2 cellular contexts compared by ENCODE assay signal in the genomic region with DNA sequence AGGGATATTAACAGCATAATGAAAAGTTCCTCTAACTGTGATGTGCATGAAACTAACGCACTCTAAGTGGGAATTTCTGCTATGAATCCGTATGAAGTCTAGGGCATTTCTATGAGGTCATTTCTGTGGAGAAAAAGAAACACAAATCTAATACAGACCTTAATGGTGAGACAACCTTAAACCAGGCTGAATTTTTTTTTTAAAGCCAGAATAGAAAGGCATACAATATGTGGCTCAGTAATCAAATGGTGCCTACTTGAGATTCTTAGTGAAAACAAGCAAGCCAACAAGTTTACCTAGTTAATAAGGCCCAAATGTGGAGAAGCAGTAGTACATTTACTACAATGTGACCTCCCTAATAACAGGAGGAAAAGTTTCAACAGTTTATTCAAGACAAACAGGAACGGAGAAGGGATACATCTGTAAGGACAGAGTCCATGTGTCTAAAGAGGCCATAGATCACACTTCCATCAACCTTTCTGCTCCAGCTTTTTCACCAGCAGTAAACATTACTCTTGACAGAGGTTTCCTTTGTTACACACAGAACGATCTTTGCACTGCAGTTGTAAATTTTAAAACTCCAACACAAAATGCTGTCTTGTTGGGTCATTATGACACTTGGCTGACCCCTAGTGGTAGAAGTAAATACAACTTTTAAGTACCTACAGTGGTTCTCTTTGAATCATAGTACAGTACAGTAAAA.
TF ChIP-seq lines count a peak whose summit lies in the region.

No MANE protein-coding gene starts in this region.

TF ChIP-seq in IMR-90, 13 proteins besides CTCF, POLR2A, EP300 and RAD21:
- TF ChIP-seq RFX5 (IDR thresholded peaks at IDR 0.05; ENCODE audit: low read depth, low read length) (no peak), CHD1 (IDR thresholded peaks at IDR 0.05; ENCODE audit: low read depth, low read length) (no peak), SMC3 (IDR thresholded peaks at IDR 0.05; ENCODE audit: low read depth, low read length) (peak; percentile 73)
- TF ChIP-seq, protein P1, sequence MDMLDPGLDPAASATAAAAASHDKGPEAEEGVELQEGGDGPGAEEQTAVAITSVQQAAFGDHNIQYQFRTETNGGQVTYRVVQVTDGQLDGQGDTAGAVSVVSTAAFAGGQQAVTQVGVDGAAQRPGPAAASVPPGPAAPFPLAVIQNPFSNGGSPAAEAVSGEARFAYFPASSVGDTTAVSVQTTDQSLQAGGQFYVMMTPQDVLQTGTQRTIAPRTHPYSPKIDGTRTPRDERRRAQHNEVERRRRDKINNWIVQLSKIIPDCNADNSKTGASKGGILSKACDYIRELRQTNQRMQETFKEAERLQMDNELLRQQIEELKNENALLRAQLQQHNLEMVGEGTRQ (IDR thresholded peaks at IDR 0.05; ENCODE audit: low read depth, low read length) = no peak
TF ChIP-seq in IMR-90: peak in this region for 1.

TF ChIP-seq in HepG2, 621 proteins besides CTCF, POLR2A, EP300 and RAD21 (continues in another document):
- TF ChIP-seq ZMYM4 (CRISPR knock-in tag; IDR thresholded peaks at IDR 0.05) (peak; percentile 88), HDAC2 (CRISPR knock-in tag; IDR thresholded peaks at IDR 0.05) (peak; percentile 91), HHEX (CRISPR knock-in tag; IDR thresholded peaks at IDR 0.05) (no peak), POGZ (CRISPR knock-in tag; IDR thresholded peaks at IDR 0.05) (peak; percentile 86), FOSL2 (CRISPR knock-in tag; IDR thresholded peaks at IDR 0.05) (peak; percentile 51; the same call in 1 of the 2 replicates), ELF1 (CRISPR knock-in tag; IDR thresholded peaks at IDR 0.05) (0 out of 2 replicates have a peak, but pooled peaks have one; percentile 21), NFIC (IDR thresholded peaks at IDR 0.05; ENCODE audit: low read length) (peak; percentile 77; the same call in 1 of the 2 replicates), ZNF230 (CRISPR knock-in tag; IDR thresholded peaks at IDR 0.05) (no peak), MAFG (CRISPR knock-in tag; IDR thresholded peaks at IDR 0.05) (no peak), SRSF1 (optimal IDR thresholded peaks at IDR 0.05; ENCODE audit: low read depth, low read length) (no peak), SAP130 (CRISPR knock-in tag; IDR thresholded peaks at IDR 0.05; ENCODE audit: low read depth) (peak; percentile 90), NR2F6 (IDR thresholded peaks at IDR 0.05) (peak; percentile 66), NR2F6 (CRISPR knock-in tag; IDR thresholded peaks at IDR 0.05) (peak; percentile 82), FOXA3 (CRISPR knock-in tag; IDR thresholded peaks at IDR 0.05) (peak; percentile 93), CEBPB (IDR thresholded peaks at IDR 0.05; ENCODE audit: borderline replicate concordance, low read depth, low read length) (no peak), ZNF614 (CRISPR knock-in tag; IDR thresholded peaks at IDR 0.05; ENCODE audit: borderline replicate concordance) (peak; percentile 88), STAG1 (CRISPR knock-in tag; IDR thresholded peaks at IDR 0.05) (peak; percentile 90), CBX2 (IDR thresholded peaks at IDR 0.05; ENCODE audit: low read depth, low read length) (no peak), CBX2 (CRISPR knock-in tag; IDR thresholded peaks at IDR 0.05; ENCODE audit: low read depth) (no peak), KLF6 (CRISPR knock-in tag; IDR thresholded peaks at IDR 0.05) (peak; percentile 72; the same call in 1 of the 2 replicates), ZEB1 (IDR thresholded peaks at IDR 0.05; ENCODE audit: insufficient replicate concordance, low read depth) (no peak), ZNF292 (CRISPR knock-in tag; IDR thresholded peaks at IDR 0.05; ENCODE audit: borderline replicate concordance, low read depth) (no peak; the same call in 1 of the 2 replicates), ZNF138 (CRISPR knock-in tag; IDR thresholded peaks at IDR 0.05; ENCODE audit: low read depth) (no peak), CCAR2 (optimal IDR thresholded peaks at IDR 0.05; ENCODE audit: low read depth, low read length) (no peak), ZNF749 (CRISPR knock-in tag; IDR thresholded peaks at IDR 0.05; ENCODE audit: borderline replicate concordance) (peak; percentile 66; the same call in 1 of the 2 replicates), ZNF317 (CRISPR knock-in tag; IDR thresholded peaks at IDR 0.05) (peak; percentile 99)
- TF ChIP-seq, protein P2, sequence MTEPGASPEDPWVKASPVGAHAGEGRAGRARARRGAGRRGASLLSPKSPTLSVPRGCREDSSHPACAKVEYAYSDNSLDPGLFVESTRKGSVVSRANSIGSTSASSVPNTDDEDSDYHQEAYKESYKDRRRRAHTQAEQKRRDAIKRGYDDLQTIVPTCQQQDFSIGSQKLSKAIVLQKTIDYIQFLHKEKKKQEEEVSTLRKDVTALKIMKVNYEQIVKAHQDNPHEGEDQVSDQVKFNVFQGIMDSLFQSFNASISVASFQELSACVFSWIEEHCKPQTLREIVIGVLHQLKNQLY (CRISPR knock-in tag; IDR thresholded peaks at IDR 0.05) = peak; percentile 77; the same call in 1 of the 2 replicates
- TF ChIP-seq, protein P3, sequence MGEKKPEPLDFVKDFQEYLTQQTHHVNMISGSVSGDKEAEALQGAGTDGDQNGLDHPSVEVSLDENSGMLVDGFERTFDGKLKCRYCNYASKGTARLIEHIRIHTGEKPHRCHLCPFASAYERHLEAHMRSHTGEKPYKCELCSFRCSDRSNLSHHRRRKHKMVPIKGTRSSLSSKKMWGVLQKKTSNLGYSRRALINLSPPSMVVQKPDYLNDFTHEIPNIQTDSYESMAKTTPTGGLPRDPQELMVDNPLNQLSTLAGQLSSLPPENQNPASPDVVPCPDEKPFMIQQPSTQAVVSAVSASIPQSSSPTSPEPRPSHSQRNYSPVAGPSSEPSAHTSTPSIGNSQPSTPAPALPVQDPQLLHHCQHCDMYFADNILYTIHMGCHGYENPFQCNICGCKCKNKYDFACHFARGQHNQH (CRISPR knock-in tag; IDR thresholded peaks at IDR 0.05) = peak; percentile 92
- TF ChIP-seq, protein P4, sequence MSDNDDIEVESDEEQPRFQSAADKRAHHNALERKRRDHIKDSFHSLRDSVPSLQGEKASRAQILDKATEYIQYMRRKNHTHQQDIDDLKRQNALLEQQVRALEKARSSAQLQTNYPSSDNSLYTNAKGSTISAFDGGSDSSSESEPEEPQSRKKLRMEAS (IDR thresholded peaks at IDR 0.05) = peak; percentile 60; the same call in 1 of the 2 replicates
- TF ChIP-seq, protein P5, sequence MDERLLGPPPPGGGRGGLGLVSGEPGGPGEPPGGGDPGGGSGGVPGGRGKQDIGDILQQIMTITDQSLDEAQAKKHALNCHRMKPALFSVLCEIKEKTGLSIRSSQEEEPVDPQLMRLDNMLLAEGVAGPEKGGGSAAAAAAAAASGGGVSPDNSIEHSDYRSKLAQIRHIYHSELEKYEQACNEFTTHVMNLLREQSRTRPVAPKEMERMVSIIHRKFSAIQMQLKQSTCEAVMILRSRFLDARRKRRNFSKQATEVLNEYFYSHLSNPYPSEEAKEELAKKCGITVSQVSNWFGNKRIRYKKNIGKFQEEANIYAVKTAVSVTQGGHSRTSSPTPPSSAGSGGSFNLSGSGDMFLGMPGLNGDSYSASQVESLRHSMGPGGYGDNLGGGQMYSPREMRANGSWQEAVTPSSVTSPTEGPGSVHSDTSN (CRISPR knock-in tag; IDR thresholded peaks at IDR 0.05) = 0 out of 2 replicates have a peak, but pooled peaks have one; percentile 40
- TF ChIP-seq, protein P6, sequence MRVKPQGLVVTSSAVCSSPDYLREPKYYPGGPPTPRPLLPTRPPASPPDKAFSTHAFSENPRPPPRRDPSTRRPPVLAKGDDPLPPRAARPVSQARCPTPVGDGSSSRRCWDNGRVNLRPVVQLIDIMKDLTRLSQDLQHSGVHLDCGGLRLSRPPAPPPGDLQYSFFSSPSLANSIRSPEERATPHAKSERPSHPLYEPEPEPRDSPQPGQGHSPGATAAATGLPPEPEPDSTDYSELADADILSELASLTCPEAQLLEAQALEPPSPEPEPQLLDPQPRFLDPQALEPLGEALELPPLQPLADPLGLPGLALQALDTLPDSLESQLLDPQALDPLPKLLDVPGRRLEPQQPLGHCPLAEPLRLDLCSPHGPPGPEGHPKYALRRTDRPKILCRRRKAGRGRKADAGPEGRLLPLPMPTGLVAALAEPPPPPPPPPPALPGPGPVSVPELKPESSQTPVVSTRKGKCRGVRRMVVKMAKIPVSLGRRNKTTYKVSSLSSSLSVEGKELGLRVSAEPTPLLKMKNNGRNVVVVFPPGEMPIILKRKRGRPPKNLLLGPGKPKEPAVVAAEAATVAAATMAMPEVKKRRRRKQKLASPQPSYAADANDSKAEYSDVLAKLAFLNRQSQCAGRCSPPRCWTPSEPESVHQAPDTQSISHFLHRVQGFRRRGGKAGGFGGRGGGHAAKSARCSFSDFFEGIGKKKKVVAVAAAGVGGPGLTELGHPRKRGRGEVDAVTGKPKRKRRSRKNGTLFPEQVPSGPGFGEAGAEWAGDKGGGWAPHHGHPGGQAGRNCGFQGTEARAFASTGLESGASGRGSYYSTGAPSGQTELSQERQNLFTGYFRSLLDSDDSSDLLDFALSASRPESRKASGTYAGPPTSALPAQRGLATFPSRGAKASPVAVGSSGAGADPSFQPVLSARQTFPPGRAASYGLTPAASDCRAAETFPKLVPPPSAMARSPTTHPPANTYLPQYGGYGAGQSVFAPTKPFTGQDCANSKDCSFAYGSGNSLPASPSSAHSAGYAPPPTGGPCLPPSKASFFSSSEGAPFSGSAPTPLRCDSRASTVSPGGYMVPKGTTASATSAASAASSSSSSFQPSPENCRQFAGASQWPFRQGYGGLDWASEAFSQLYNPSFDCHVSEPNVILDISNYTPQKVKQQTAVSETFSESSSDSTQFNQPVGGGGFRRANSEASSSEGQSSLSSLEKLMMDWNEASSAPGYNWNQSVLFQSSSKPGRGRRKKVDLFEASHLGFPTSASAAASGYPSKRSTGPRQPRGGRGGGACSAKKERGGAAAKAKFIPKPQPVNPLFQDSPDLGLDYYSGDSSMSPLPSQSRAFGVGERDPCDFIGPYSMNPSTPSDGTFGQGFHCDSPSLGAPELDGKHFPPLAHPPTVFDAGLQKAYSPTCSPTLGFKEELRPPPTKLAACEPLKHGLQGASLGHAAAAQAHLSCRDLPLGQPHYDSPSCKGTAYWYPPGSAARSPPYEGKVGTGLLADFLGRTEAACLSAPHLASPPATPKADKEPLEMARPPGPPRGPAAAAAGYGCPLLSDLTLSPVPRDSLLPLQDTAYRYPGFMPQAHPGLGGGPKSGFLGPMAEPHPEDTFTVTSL (CRISPR knock-in tag; IDR thresholded peaks at IDR 0.05; ENCODE audit: borderline replicate concordance) = peak; percentile 95; the same call in 1 of the 2 replicates
- TF ChIP-seq, protein P7, sequence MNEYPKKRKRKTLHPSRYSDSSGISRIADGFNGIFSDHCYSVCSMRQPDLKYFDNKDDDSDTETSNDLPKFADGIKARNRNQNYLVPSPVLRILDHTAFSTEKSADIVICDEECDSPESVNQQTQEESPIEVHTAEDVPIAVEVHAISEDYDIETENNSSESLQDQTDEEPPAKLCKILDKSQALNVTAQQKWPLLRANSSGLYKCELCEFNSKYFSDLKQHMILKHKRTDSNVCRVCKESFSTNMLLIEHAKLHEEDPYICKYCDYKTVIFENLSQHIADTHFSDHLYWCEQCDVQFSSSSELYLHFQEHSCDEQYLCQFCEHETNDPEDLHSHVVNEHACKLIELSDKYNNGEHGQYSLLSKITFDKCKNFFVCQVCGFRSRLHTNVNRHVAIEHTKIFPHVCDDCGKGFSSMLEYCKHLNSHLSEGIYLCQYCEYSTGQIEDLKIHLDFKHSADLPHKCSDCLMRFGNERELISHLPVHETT (CRISPR knock-in tag; conservative IDR thresholded peaks at IDR 0.05) = peak; percentile 72; the same call in 1 of the 2 replicates
- TF ChIP-seq, protein P8, sequence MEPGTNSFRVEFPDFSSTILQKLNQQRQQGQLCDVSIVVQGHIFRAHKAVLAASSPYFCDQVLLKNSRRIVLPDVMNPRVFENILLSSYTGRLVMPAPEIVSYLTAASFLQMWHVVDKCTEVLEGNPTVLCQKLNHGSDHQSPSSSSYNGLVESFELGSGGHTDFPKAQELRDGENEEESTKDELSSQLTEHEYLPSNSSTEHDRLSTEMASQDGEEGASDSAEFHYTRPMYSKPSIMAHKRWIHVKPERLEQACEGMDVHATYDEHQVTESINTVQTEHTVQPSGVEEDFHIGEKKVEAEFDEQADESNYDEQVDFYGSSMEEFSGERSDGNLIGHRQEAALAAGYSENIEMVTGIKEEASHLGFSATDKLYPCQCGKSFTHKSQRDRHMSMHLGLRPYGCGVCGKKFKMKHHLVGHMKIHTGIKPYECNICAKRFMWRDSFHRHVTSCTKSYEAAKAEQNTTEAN (CRISPR knock-in tag; conservative IDR thresholded peaks at IDR 0.05) = peak; percentile 93
- TF ChIP-seq, protein P9, sequence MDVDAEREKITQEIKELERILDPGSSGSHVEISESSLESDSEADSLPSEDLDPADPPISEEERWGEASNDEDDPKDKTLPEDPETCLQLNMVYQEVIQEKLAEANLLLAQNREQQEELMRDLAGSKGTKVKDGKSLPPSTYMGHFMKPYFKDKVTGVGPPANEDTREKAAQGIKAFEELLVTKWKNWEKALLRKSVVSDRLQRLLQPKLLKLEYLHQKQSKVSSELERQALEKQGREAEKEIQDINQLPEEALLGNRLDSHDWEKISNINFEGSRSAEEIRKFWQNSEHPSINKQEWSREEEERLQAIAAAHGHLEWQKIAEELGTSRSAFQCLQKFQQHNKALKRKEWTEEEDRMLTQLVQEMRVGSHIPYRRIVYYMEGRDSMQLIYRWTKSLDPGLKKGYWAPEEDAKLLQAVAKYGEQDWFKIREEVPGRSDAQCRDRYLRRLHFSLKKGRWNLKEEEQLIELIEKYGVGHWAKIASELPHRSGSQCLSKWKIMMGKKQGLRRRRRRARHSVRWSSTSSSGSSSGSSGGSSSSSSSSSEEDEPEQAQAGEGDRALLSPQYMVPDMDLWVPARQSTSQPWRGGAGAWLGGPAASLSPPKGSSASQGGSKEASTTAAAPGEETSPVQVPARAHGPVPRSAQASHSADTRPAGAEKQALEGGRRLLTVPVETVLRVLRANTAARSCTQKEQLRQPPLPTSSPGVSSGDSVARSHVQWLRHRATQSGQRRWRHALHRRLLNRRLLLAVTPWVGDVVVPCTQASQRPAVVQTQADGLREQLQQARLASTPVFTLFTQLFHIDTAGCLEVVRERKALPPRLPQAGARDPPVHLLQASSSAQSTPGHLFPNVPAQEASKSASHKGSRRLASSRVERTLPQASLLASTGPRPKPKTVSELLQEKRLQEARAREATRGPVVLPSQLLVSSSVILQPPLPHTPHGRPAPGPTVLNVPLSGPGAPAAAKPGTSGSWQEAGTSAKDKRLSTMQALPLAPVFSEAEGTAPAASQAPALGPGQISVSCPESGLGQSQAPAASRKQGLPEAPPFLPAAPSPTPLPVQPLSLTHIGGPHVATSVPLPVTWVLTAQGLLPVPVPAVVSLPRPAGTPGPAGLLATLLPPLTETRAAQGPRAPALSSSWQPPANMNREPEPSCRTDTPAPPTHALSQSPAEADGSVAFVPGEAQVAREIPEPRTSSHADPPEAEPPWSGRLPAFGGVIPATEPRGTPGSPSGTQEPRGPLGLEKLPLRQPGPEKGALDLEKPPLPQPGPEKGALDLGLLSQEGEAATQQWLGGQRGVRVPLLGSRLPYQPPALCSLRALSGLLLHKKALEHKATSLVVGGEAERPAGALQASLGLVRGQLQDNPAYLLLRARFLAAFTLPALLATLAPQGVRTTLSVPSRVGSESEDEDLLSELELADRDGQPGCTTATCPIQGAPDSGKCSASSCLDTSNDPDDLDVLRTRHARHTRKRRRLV (CRISPR knock-in tag; IDR thresholded peaks at IDR 0.05) = 0 out of 2 replicates have a peak, but pooled peaks have one; percentile 30
- TF ChIP-seq, protein P10, sequence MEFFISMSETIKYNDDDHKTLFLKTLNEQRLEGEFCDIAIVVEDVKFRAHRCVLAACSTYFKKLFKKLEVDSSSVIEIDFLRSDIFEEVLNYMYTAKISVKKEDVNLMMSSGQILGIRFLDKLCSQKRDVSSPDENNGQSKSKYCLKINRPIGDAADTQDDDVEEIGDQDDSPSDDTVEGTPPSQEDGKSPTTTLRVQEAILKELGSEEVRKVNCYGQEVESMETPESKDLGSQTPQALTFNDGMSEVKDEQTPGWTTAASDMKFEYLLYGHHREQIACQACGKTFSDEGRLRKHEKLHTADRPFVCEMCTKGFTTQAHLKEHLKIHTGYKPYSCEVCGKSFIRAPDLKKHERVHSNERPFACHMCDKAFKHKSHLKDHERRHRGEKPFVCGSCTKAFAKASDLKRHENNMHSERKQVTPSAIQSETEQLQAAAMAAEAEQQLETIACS (CRISPR knock-in tag; IDR thresholded peaks at IDR 0.05) = peak; percentile 34; the same call in 1 of the 2 replicates
